1 cellular context compared by ENCODE assay signal in the genomic region with DNA sequence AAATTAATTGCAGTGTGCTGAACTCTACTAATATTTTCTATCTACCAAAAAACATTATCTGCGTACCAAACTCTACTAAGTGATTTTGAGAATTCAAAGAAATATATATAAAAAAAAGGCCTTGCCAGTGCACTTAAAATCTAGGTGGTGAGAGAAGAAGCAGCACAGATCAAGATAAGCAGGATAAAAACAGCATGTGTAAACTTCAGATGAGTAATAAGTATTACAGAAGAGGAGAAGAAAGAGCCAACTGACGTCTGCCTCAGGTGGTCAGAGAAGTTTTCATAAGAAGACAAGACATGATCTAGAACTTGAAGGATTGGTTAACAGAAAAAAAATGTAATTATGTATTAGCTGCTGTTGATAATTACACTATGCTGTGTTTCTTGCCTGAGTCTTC.
TF ChIP-seq lines count a peak whose summit lies in the region.

No MANE protein-coding gene starts in this region.

TF ChIP-seq in H1, 55 proteins besides CTCF, POLR2A, EP300 and RAD21:
- TF ChIP-seq GABPA (IDR thresholded peaks at IDR 0.05; ENCODE audit: borderline replicate concordance, insufficient read depth, low read length), result no peak
- no peak for TF ChIP-seq SIN3A (conservative IDR thresholded peaks at IDR 0.05 in 1 of 2, IDR thresholded peaks at IDR 0.05 in 1 of 2; ENCODE audit: low read depth in 1 of 2, low read length in 2 of 2)
- no peak for TF ChIP-seq POU5F1 (IDR thresholded peaks at IDR 0.05; ENCODE audit: low read depth, low read length)
- TF ChIP-seq E2F6 (IDR thresholded peaks at IDR 0.05), result no peak
- no peak for TF ChIP-seq RFX5 (IDR thresholded peaks at IDR 0.05; ENCODE audit: borderline replicate concordance, low read depth, low read length)
- TF ChIP-seq SIRT6 (IDR thresholded peaks at IDR 0.05; ENCODE audit: low read length), result no peak
- no peak for TF ChIP-seq RBBP5 (IDR thresholded peaks at IDR 0.05; ENCODE audit: borderline replicate concordance, low read depth, low read length)
- no peak for TF ChIP-seq CHD2 (IDR thresholded peaks at IDR 0.05; ENCODE audit: low read length)
- TF ChIP-seq, protein P1, sequence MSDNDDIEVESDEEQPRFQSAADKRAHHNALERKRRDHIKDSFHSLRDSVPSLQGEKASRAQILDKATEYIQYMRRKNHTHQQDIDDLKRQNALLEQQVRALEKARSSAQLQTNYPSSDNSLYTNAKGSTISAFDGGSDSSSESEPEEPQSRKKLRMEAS (IDR thresholded peaks at IDR 0.05), result no peak
- no peak for TF ChIP-seq CTBP2 (IDR thresholded peaks at IDR 0.05; ENCODE audit: borderline replicate concordance, insufficient read depth, insufficient read length, low read length)
- no peak for TF ChIP-seq SRF (IDR thresholded peaks at IDR 0.05; ENCODE audit: low read depth, low read length)
- TF ChIP-seq NRF1 (IDR thresholded peaks at IDR 0.05; ENCODE audit: low read depth, low read length), result no peak
- TF ChIP-seq YY1 (IDR thresholded peaks at IDR 0.05; ENCODE audit: low read depth, low read length), result no peak
- no peak for TF ChIP-seq SAP30 (IDR thresholded peaks at IDR 0.05; ENCODE audit: insufficient read depth, insufficient replicate concordance, low read length)
- no peak for TF ChIP-seq CBX5 (IDR thresholded peaks at IDR 0.05; ENCODE audit: low read depth, low read length)
- TF ChIP-seq, protein P2, sequence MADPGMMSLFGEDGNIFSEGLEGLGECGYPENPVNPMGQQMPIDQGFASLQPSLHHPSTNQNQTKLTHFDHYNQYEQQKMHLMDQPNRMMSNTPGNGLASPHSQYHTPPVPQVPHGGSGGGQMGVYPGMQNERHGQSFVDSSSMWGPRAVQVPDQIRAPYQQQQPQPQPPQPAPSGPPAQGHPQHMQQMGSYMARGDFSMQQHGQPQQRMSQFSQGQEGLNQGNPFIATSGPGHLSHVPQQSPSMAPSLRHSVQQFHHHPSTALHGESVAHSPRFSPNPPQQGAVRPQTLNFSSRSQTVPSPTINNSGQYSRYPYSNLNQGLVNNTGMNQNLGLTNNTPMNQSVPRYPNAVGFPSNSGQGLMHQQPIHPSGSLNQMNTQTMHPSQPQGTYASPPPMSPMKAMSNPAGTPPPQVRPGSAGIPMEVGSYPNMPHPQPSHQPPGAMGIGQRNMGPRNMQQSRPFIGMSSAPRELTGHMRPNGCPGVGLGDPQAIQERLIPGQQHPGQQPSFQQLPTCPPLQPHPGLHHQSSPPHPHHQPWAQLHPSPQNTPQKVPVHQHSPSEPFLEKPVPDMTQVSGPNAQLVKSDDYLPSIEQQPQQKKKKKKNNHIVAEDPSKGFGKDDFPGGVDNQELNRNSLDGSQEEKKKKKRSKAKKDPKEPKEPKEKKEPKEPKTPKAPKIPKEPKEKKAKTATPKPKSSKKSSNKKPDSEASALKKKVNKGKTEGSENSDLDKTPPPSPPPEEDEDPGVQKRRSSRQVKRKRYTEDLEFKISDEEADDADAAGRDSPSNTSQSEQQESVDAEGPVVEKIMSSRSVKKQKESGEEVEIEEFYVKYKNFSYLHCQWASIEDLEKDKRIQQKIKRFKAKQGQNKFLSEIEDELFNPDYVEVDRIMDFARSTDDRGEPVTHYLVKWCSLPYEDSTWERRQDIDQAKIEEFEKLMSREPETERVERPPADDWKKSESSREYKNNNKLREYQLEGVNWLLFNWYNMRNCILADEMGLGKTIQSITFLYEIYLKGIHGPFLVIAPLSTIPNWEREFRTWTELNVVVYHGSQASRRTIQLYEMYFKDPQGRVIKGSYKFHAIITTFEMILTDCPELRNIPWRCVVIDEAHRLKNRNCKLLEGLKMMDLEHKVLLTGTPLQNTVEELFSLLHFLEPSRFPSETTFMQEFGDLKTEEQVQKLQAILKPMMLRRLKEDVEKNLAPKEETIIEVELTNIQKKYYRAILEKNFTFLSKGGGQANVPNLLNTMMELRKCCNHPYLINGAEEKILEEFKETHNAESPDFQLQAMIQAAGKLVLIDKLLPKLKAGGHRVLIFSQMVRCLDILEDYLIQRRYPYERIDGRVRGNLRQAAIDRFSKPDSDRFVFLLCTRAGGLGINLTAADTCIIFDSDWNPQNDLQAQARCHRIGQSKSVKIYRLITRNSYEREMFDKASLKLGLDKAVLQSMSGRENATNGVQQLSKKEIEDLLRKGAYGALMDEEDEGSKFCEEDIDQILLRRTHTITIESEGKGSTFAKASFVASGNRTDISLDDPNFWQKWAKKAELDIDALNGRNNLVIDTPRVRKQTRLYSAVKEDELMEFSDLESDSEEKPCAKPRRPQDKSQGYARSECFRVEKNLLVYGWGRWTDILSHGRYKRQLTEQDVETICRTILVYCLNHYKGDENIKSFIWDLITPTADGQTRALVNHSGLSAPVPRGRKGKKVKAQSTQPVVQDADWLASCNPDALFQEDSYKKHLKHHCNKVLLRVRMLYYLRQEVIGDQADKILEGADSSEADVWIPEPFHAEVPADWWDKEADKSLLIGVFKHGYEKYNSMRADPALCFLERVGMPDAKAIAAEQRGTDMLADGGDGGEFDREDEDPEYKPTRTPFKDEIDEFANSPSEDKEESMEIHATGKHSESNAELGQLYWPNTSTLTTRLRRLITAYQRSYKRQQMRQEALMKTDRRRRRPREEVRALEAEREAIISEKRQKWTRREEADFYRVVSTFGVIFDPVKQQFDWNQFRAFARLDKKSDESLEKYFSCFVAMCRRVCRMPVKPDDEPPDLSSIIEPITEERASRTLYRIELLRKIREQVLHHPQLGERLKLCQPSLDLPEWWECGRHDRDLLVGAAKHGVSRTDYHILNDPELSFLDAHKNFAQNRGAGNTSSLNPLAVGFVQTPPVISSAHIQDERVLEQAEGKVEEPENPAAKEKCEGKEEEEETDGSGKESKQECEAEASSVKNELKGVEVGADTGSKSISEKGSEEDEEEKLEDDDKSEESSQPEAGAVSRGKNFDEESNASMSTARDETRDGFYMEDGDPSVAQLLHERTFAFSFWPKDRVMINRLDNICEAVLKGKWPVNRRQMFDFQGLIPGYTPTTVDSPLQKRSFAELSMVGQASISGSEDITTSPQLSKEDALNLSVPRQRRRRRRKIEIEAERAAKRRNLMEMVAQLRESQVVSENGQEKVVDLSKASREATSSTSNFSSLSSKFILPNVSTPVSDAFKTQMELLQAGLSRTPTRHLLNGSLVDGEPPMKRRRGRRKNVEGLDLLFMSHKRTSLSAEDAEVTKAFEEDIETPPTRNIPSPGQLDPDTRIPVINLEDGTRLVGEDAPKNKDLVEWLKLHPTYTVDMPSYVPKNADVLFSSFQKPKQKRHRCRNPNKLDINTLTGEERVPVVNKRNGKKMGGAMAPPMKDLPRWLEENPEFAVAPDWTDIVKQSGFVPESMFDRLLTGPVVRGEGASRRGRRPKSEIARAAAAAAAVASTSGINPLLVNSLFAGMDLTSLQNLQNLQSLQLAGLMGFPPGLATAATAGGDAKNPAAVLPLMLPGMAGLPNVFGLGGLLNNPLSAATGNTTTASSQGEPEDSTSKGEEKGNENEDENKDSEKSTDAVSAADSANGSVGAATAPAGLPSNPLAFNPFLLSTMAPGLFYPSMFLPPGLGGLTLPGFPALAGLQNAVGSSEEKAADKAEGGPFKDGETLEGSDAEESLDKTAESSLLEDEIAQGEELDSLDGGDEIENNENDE (IDR thresholded peaks at IDR 0.05; ENCODE audit: insufficient replicate concordance, low read length), result no peak
TF ChIP-seq in H1: peak in this region for 0.
